In the genomic region with DNA sequence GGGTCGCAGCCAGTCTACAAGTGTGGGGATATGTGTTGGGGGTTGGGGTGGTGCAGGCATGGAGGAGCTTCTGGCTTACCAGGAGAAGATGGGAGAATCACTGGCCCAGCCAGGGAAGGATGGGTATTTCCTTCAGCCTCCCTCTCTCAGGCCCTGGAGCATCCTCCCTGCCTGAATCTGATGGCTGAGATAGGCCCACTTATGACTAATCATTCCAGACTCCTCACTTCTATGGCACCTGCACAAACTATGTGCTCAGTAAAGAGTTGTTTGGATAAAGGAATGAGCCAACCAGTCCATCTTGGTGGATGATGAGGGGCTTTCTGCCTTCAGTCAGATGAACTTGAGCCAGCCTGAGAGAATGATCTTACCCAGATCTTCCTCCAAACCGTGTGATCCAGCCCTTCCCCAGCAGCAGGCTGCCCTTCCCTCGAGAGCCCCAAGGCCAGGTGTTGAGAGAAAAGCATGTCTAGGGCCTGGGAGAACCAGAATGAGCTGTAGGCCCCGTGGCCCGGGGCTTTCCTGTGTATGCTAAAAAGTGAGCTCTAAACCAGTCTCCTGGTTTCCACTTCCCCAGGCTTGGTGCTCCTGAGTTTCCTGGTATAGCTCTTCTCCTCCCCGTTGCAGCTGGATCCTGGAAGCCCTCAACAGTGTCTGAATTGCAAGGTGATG, we compare ENCODE assay signal across 26 cellular contexts. TPM values are rescaled to one million over a fixed set of nuclear protein-coding genes. Genes with fewer than 3 reads are reported as not detected.
A peak's percentile ranks its signal among the peaks of the same experiment; 100 is the strongest.
DNase-seq lines count a peak whose midpoint lies in the region; ATAC-seq and TF ChIP-seq lines count a peak whose summit lies in the region.
"Had no signal": no experiment of that assay in that cellular context is flagged by ENCODE, and none has a peak within 500 bp of the region (broad histone marks: within the 10 kb centered on the region; RNA-seq: fewer than 3 reads in every experiment).

No MANE protein-coding gene starts in this region.

- no peak for ATAC-seq in CD4-positive, alpha-beta T cell (ENCODE audit: poor library complexity)
- ATAC-seq in activated T-helper 17 cell treated with anti-CD3 and anti-CD28 coated beads, Interleukin-2, amount 50 U/mL, for 72 hours (replicated peaks): no peak
- ATAC-seq: left ventricle myocardium superior, SK-N-SH treated with all-trans-retinoic acid at 6 μM for 48 hours had no signal

- no peak overlapping the region for H3K27ac Mint-ChIP-seq in T-helper 1 cell treated with Interleukin-12 subunit alpha and Interleukin-12 subunit beta and Interleukin-4 antibody, amounts not matched to agents 30 μg/mL and 1 μg/mL, for 36 hours
- peak overlapping the region; percentile 98 for H3K27ac Mint-ChIP-seq in CD4-positive, alpha-beta T cell
- H3K27ac Mint-ChIP-seq in activated T-helper 17 cell treated with anti-CD3 and anti-CD28 coated beads, Interleukin-2, amount 50 U/mL, for 72 hours: peak overlapping the region; percentile 86

- H3K4me3 ChIP-seq in muscle layer of duodenum (ENCODE audit: low read depth in 1 of 2, low read length in 2 of 2): peak overlapping the region in 1 of 2 donors; percentile 49
- H3K4me3 ChIP-seq: ascending aorta, dorsolateral prefrontal cortex, smooth muscle cell, thoracic aorta had no signal

- no peak for DNase-seq in T-helper 1 cell
- no peak for DNase-seq in CD4-positive, alpha-beta T cell
- DNase-seq in NCI-H446 (lab: John Stamatoyannopoulos, UW): no peak
- no peak for DNase-seq in activated effector memory CD4-positive, alpha-beta T cell treated with Interleukin-2 at 50 U/mL for 16 hours
- DNase-seq in NCI-H82 (lab: John Stamatoyannopoulos, UW): no peak
- DNase-seq: activated CD4-positive, CD25-positive, alpha-beta regulatory T cell treated with anti-CD3 and anti-CD28 coated beads, Interleukin-2, amount 50 U/mL, for 72 hours; activated gamma-delta T cell treated with Interleukin-2 at 50 U/mL for 16 hours; Calu3; central memory CD4-positive, alpha-beta T cell; dorsolateral prefrontal cortex; erythroblast; foreskin melanocyte; hippocampal formation; left ventricle myocardium superior; NCI-H1092; NCI-H1930; stimulated activated naive CD4-positive, alpha-beta T cell had no signal

- TF ChIP-seq CTCF in CD4-positive, alpha-beta T cell (IDR thresholded peaks at IDR 0.05): no peak

- H3K36me3 ChIP-seq in muscle layer of duodenum (ENCODE audit: control insufficient read depth in 1 of 2, insufficient read depth in 2 of 2, low read length in 2 of 2): no peaks in the 10 kb centered on the region
- H3K36me3 ChIP-seq: ascending aorta, thoracic aorta had no signal

- H3K4me3 Mint-ChIP-seq in T-helper 1 cell treated with Interleukin-12 subunit alpha and Interleukin-12 subunit beta and Interleukin-4 antibody, amounts not matched to agents 30 μg/mL and 1 μg/mL, for 36 hours: peak overlapping the region; percentile 14
- H3K4me3 Mint-ChIP-seq in CD4-positive, alpha-beta T cell: peak overlapping the region; percentile 70
- H3K4me3 Mint-ChIP-seq in activated T-helper 17 cell treated with anti-CD3 and anti-CD28 coated beads, Interleukin-2, amount 50 U/mL, for 72 hours: peak overlapping the region; percentile 55

- POLR2A ChIA-PET in CD4-positive, alpha-beta T cell (lab: Charles Lee): interaction anchor here (0.6 to 4.5 kb wide), 6 partner anchors 10 to 131 kb away, joined by 3 to 30 read pairs (median 8); partner anchors contain the start of gene POU2F1

- H3K4me1 ChIP-seq in muscle layer of duodenum (ENCODE audit: control insufficient read depth in 1 of 2, insufficient read depth in 2 of 2, low read length in 2 of 2): no peaks in the 10 kb centered on the region

- peak overlapping the region; percentile 82 for H3K27ac ChIP-seq in CD4-positive, alpha-beta T cell (ENCODE audit: low read depth, low read length)
- H3K27ac ChIP-seq in muscle layer of duodenum (ENCODE audit: low read length): peak overlapping the region; percentile 85
- H3K27ac ChIP-seq: 22Rv1, ascending aorta, dorsolateral prefrontal cortex, thoracic aorta had no signal

- H3K36me3 Mint-ChIP-seq in T-helper 1 cell treated with Interleukin-12 subunit alpha and Interleukin-12 subunit beta and Interleukin-4 antibody, amounts not matched to agents 30 μg/mL and 1 μg/mL, for 36 hours (ENCODE audit: low read depth): peaks cover 6% of the 10 kb centered on the region
- H3K36me3 Mint-ChIP-seq in CD4-positive, alpha-beta T cell (ENCODE audit: low read depth): peaks cover 3% of the 10 kb centered on the region
- H3K36me3 Mint-ChIP-seq in activated T-helper 17 cell treated with anti-CD3 and anti-CD28 coated beads, Interleukin-2, amount 50 U/mL, for 72 hours (ENCODE audit: low read depth): no peaks in the 10 kb centered on the region

- CTCF ChIA-PET in CD4-positive, alpha-beta T cell (lab: Charles Lee): no interaction called here

- no peaks in the 10 kb centered on the region for H3K9me3 ChIP-seq in CD4-positive, alpha-beta T cell (ENCODE audit: control insufficient read depth, low read length)
- no peaks in the 10 kb centered on the region for H3K9me3 ChIP-seq in muscle layer of duodenum (ENCODE audit: control insufficient read depth in 1 of 2, low read length in 2 of 2)
- H3K9me3 ChIP-seq: ascending aorta, thoracic aorta had no signal

- peaks cover 15% of the 10 kb centered on the region for H3K4me1 Mint-ChIP-seq in T-helper 1 cell treated with Interleukin-12 subunit alpha and Interleukin-12 subunit beta and Interleukin-4 antibody, amounts not matched to agents 30 μg/mL and 1 μg/mL, for 36 hours (ENCODE audit: low read depth)
- peaks cover 66% of the 10 kb centered on the region for H3K4me1 Mint-ChIP-seq in CD4-positive, alpha-beta T cell (ENCODE audit: low read depth)
- H3K4me1 Mint-ChIP-seq in activated T-helper 17 cell treated with anti-CD3 and anti-CD28 coated beads, Interleukin-2, amount 50 U/mL, for 72 hours: peaks cover 17% of the 10 kb centered on the region

- H3K27me3 Mint-ChIP-seq in T-helper 1 cell treated with Interleukin-12 subunit alpha and Interleukin-12 subunit beta and Interleukin-4 antibody, amounts not matched to agents 30 μg/mL and 1 μg/mL, for 36 hours (ENCODE audit: low read depth): no peaks in the 10 kb centered on the region
- H3K27me3 Mint-ChIP-seq in CD4-positive, alpha-beta T cell: no peaks in the 10 kb centered on the region
- H3K27me3 Mint-ChIP-seq in activated T-helper 17 cell treated with anti-CD3 and anti-CD28 coated beads, Interleukin-2, amount 50 U/mL, for 72 hours: no peaks in the 10 kb centered on the region

- intact Hi-C loops in CD4-positive, alpha-beta T cell (cut with DNase I, micrococcal nuclease): no loop called here

- no peaks in the 10 kb centered on the region for H3K9me3 Mint-ChIP-seq in T-helper 1 cell treated with Interleukin-12 subunit alpha and Interleukin-12 subunit beta and Interleukin-4 antibody, amounts not matched to agents 30 μg/mL and 1 μg/mL, for 36 hours
- H3K9me3 Mint-ChIP-seq in CD4-positive, alpha-beta T cell: no peaks in the 10 kb centered on the region
- H3K9me3 Mint-ChIP-seq in activated T-helper 17 cell treated with anti-CD3 and anti-CD28 coated beads, Interleukin-2, amount 50 U/mL, for 72 hours: peaks cover 3% of the 10 kb centered on the region

- no peaks in the 10 kb centered on the region for H3K27me3 ChIP-seq in CD4-positive, alpha-beta T cell (ENCODE audit: control insufficient read depth, insufficient read depth, low read length)
- H3K27me3 ChIP-seq in muscle layer of duodenum (ENCODE audit: low read depth, low read length): no peaks in the 10 kb centered on the region
- H3K27me3 ChIP-seq: ascending aorta, dorsolateral prefrontal cortex had no signal

RNA-seq across cellular contexts. Expression of gene GPA33, which starts 1.3 kb away (rescaled TPM):
- total RNA-seq in CD4-positive, alpha-beta T cell: 1 to 10 TPM; 4.8 to 5.0 TPM
- total RNA-seq in activated T-helper 17 cell treated with anti-CD3 and anti-CD28 coated beads, Interleukin-2, amount 50 U/mL, for 72 hours: under 1 TPM; 0.26 to 0.58 TPM
- total RNA-seq: ascending aorta, Calu3, pulmonary artery endothelial cell, smooth muscle cell, thoracic aorta had no signal

RNA-seq across cellular contexts. Expression of gene STYXL2, which starts 5.0 kb away (rescaled TPM):
- total RNA-seq in CD4-positive, alpha-beta T cell: not detected
- total RNA-seq in activated T-helper 17 cell treated with anti-CD3 and anti-CD28 coated beads, Interleukin-2, amount 50 U/mL, for 72 hours: not detected
- total RNA-seq: Calu3, pulmonary artery endothelial cell had no signal

Comparison
In these comparisons a context has a peak if more than half of its experiments do, and no peak if none do; other contexts are left out.
1. H3K4me3 Mint-ChIP-seq: peak in every context shown above with its lines; median percentile 70 in CD4-positive, alpha-beta T cell; 55 in activated T-helper 17 cell treated with anti-CD3 and anti-CD28 coated beads, Interleukin-2, amount 50 U/mL, for 72 hours; 14 in T-helper 1 cell treated with Interleukin-12 subunit alpha and Interleukin-12 subunit beta and Interleukin-4 antibody, amounts not matched to agents 30 μg/mL and 1 μg/mL, for 36 hours.